1 cellular context compared by ENCODE assay signal in genomic region chr11:120228794-120229384, GRCh38.
TF ChIP-seq lines count a peak whose summit lies in the region.

No MANE protein-coding gene starts in this region.

TF ChIP-seq in HepG2, 621 proteins besides CTCF, POLR2A, EP300 and RAD21 (continues in another document):
- TF ChIP-seq ZNF280D (CRISPR knock-in tag; IDR thresholded peaks at IDR 0.05) (no peak), POLR2AphosphoS2 (IDR thresholded peaks at IDR 0.05; ENCODE audit: low read depth, low read length) (no peak), SAFB2 (CRISPR knock-in tag; IDR thresholded peaks at IDR 0.05; ENCODE audit: borderline replicate concordance, low read depth) (no peak), EZH2 (conservative IDR thresholded peaks at IDR 0.05; ENCODE audit: low read depth, low read length) (no peak), LRRFIP1 (CRISPR knock-in tag; conservative IDR thresholded peaks at IDR 0.05) (no peak), STAG1 (CRISPR knock-in tag; IDR thresholded peaks at IDR 0.05) (peak; percentile 7; the same call in 1 of the 2 replicates), CHD2 (IDR thresholded peaks at IDR 0.05; ENCODE audit: low read depth, low read length) (no peak), ARID5B (CRISPR knock-in tag; IDR thresholded peaks at IDR 0.05) (no peak), TFAP4 (IDR thresholded peaks at IDR 0.05; ENCODE audit: borderline replicate concordance, low read depth) (no peak), JUND (CRISPR knock-in tag; IDR thresholded peaks at IDR 0.05) (no peak), NR2F6 (IDR thresholded peaks at IDR 0.05) (no peak), NR2F6 (CRISPR knock-in tag; IDR thresholded peaks at IDR 0.05) (no peak), MAZ (IDR thresholded peaks at IDR 0.05; ENCODE audit: borderline replicate concordance, low read depth, low read length) (no peak), MAZ (CRISPR knock-in tag; IDR thresholded peaks at IDR 0.05; ENCODE audit: low read depth) (no peak), THAP9 (CRISPR knock-in tag; IDR thresholded peaks at IDR 0.05; ENCODE audit: borderline replicate concordance) (no peak), RBM39 (IDR thresholded peaks at IDR 0.05; ENCODE audit: low read depth, low read length, poor library complexity, severe bottlenecking) (peak; percentile 33), PHF5A (CRISPR knock-in tag; IDR thresholded peaks at IDR 0.05; ENCODE audit: low read depth, unreplicated experiment) (no peak), TIGD3 (CRISPR knock-in tag; IDR thresholded peaks at IDR 0.05; ENCODE audit: borderline replicate concordance) (no peak), HMG20B (CRISPR knock-in tag; conservative IDR thresholded peaks at IDR 0.05) (no peak), AGO2 (optimal IDR thresholded peaks at IDR 0.05; ENCODE audit: low read depth, low read length) (peak; percentile 82), ATF7-NPFF (CRISPR knock-in tag; IDR thresholded peaks at IDR 0.05; ENCODE audit: low read depth) (no peak), ZNF607 (CRISPR knock-in tag; IDR thresholded peaks at IDR 0.05; ENCODE audit: borderline replicate concordance) (no peak), RAD51 (IDR thresholded peaks at IDR 0.05; ENCODE audit: borderline replicate concordance) (no peak), NONO (IDR thresholded peaks at IDR 0.05) (no peak), NONO (CRISPR knock-in tag; conservative IDR thresholded peaks at IDR 0.05) (no peak), RBFOX2 (IDR thresholded peaks at IDR 0.05; ENCODE audit: low read depth, low read length) (peak; percentile 46; the same call in 1 of the 2 replicates), ZNF468 (CRISPR knock-in tag; IDR thresholded peaks at IDR 0.05) (no peak), ZSCAN31 (CRISPR knock-in tag; IDR thresholded peaks at IDR 0.05; ENCODE audit: low read depth) (no peak), ELF3 (CRISPR knock-in tag; IDR thresholded peaks at IDR 0.05) (no peak), ZNF687 (CRISPR knock-in tag; IDR thresholded peaks at IDR 0.05) (peak; percentile 39), ZBTB33 (CRISPR knock-in tag; IDR thresholded peaks at IDR 0.05) (peak; percentile 88)
